8 cellular contexts compared by ENCODE assay signal in genomic region chr10:36168777-36169176, GRCh38.
"Had no signal": no experiment of that assay in that cellular context is flagged by ENCODE, and none has a peak within 500 bp of the region (broad histone marks: within the 10 kb centered on the region; RNA-seq: fewer than 3 reads in every experiment).

No MANE protein-coding gene starts in this region.

- H3K4me1 ChIP-seq: HAP-1 had no signal

- H3K4me3 Mint-ChIP-seq: H9, HFFc6 had no signal

- H3K9me3 ChIP-seq: HAP-1 had no signal

- H3K27ac Mint-ChIP-seq: HFFc6 had no signal

- ATAC-seq: HCT116 had no signal

- H2AFZ ChIP-seq: GM23248 had no signal

- H3K9me3 Mint-ChIP-seq: H9, HFFc6 had no signal

- DNase-seq: GM23248, GOT3, H7, H9, HCEC 1CT, HFFc6 had no signal

- H3K27ac ChIP-seq: GM23248 had no signal

- H3K9ac ChIP-seq: GM23248 had no signal

- H3K36me3 ChIP-seq: HAP-1 had no signal

- H3K4me3 ChIP-seq: GM23248, HAP-1 had no signal
